In the genomic region with DNA sequence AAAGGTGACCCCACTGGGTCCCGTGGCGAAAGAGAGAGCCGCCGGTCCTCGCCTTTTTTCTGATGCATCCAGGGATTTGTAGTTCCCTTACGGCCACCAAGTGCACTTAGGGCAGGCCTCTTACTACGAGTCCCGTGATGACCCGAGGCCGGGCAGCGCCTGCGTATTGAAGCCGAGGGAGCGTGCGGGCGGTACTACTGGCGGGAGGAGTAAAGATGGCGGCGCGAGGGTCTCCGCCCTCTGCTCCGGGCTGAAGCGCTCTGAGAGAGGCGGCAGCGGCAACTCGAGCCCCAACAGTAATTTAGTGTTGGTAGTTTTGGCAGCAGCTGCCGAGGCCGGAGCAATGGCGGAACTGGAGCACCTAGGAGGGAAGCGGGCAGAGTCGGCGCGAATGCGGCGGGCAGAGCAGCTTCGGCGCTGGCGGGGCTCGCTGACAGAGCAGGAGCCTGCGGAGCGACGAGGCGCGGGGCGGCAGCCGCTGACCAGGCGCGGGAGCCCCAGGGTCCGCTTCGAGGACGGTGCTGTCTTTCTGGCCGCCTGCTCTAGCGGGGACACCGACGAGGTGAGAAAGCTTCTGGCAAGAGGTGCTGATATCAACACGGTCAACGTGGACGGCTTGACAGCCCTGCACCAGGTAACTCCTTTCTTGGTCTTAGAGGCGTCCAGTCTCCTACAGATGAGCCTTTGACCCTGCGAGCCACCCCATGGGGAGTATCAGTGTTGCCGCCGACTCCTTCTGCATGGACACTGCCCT, we compare ENCODE assay signal across 8 cellular contexts. TPM values are rescaled to one million over a fixed set of nuclear protein-coding genes. Genes with fewer than 3 reads are reported as not detected.
DNase-seq lines count a peak whose midpoint lies in the region; ATAC-seq, FAIRE-seq and TF ChIP-seq lines count a peak whose summit lies in the region.

Gene PPP1R12B (plus strand): TSS at position 191 of the 754 bp plus-strand sequence. CDS start 153 bp downstream, at position 344.

- in situ Hi-C loops in gastrocnemius medialis (cut with MboI; ENCODE audit: low sequenced_read_pairs in 4 of 4): loop anchor here (25.0 kb wide), 4 partner anchors 114 to 364 kb away; partner anchors contain the start of gene SYT2 (in 3 of the 4)

- H3K27ac ChIP-seq in 22Rv1 (peak within 1 kb of the TSS; percentile 75), gastrocnemius medialis (peak within 1 kb of the TSS; percentile 89 to 97 (median 97))

- TF ChIP-seq CTCF in 22Rv1 (IDR thresholded peaks at IDR 0.05): no peak
- TF ChIP-seq CTCF in brain (conservative IDR thresholded peaks at IDR 0.05): no peak
- no peak for TF ChIP-seq CTCF in gastrocnemius medialis (IDR thresholded peaks at IDR 0.05 in 4 of 5, conservative IDR thresholded peaks at IDR 0.05 in 1 of 5)

- peak; percentile 99 for FAIRE-seq in TTC549 (lab: Jason Lieb, UNC)

- H3K4me1 ChIP-seq in gastrocnemius medialis: peaks cover 44 to 46% of the 10 kb centered on the region in 2 donors

- H3K27ac Mint-ChIP-seq in brain: peak within 1 kb of the TSS; percentile 91 to 99 (median 96)

- H3K27me3 ChIP-seq in gastrocnemius medialis: no peaks in the 10 kb centered on the region

- H3K9me3 Mint-ChIP-seq in brain: no peaks in the 10 kb centered on the region

- H3K4me1 Mint-ChIP-seq in brain: peaks cover 54% of the 10 kb centered on the region

- DNase-seq in NCI-H2107 treated with DMSO at 0.1 percent for 48 hours (lab: John Stamatoyannopoulos, UW; ENCODE audit: unreplicated experiment) (peak; percentile 98), iPS DF 4.7 (ENCODE audit: extremely low read depth, low spot score) (peak; percentile 91), gastrocnemius medialis (peak; percentile 99)

- H3K36me3 Mint-ChIP-seq in brain: no peaks in the 10 kb centered on the region

- peak within 1 kb of the TSS; percentile 85 to 94 (median 86) for H3K4me3 ChIP-seq in gastrocnemius medialis

- peak; percentile 91 to 93 for TF ChIP-seq POLR2A in gastrocnemius medialis (IDR thresholded peaks at IDR 0.05)

- peaks cover 6% of the 10 kb centered on the region for H3K27me3 Mint-ChIP-seq in brain

- no peaks in the 10 kb centered on the region for H3K9me3 ChIP-seq in gastrocnemius medialis

- intact Hi-C loops in gastrocnemius medialis (cut with DNase I; ENCODE audit: low total_unique reads): loop anchor here (2.0 to 10.0 kb wide), 4 partner anchors 62 to 366 kb away; partner anchors contain the start of gene SYT2

- ATAC-seq in GM18520 (IDR thresholded peaks at IDR 0.05; ENCODE audit: unreplicated experiment) (peak; percentile 94), HG03064 (IDR thresholded peaks at IDR 0.05; ENCODE audit: low read depth, unreplicated experiment) (peak; percentile 98), gastrocnemius medialis (peak; percentile 91)

- H3K36me3 ChIP-seq in gastrocnemius medialis: no peaks in the 10 kb centered on the region

- H3K4me3 Mint-ChIP-seq in brain: peak within 1 kb of the TSS; percentile 90 to 97 (median 93)

RNA-seq across cellular contexts. Expression of gene PPP1R12B, which starts in this region (rescaled TPM):
- polyA plus RNA-seq in brain (ENCODE audit: insufficient read depth, low read depth, low replicate concordance): 5.9 TPM
- total RNA-seq in gastrocnemius medialis: 100 to 1,000 TPM; 127 to 207 (median 139) TPM

Comparison
In these comparisons a context has a peak if more than half of its experiments do, and no peak if none do; other contexts are left out.
1. Peak in every context shown above with its lines: DNase-seq, ATAC-seq, H3K4me3 ChIP-seq and H3K27ac ChIP-seq.